1 cellular context compared by ENCODE assay signal in the genomic region with DNA sequence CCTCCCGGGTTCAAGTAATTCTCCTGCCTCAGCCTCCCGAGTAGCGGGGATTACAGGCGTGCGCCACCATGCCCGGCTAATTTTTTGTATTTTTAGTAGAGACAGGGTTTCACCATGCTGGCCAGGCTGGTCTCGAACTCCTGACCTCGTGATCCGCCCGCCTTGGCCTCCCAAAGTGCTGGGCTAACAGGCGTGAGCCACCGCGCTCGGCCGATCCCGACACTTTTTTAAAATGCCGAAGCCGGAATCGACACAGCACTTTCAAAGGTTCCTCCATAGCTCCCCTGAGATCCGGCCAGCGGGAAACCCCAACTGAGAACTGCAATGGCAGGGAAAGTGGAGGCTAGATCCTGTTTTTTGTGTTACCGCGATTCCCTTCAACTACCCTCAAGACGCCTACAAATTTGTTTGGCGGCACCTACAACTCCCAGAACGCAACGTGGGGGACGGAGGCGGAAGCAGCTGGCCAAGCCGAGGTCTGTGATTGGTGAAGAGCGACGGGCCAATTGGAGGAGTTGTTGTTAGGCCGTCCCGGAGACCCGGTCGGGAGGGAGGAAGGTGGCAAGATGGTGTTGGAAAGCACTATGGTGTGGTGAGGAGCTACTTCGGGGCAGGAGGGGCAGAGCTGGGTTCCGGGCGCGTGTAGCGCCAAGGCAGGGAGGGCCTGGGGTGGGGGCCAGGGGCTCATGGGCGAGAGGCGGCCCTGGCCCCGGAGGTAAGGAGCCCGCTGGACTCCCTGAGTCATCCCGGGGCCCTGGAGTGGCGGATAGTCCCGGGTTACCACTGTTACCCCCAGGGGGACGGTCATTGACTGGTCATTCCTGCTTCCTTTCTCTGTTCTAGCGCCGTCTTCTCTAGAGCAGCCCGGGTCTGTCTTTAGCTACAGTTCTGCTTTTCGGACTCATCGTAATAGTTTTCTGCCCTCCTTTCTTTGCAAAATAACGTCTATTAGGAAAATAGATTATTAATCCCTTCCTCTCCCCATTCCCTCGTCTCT.
TF ChIP-seq lines count a peak whose summit lies in the region.

A gene (plus strand): TSS at position 518 of the 997 bp plus-strand sequence. CDS start 49 bp downstream, at position 567.

TF ChIP-seq in HEK293, 187 proteins besides CTCF, POLR2A, EP300 and RAD21 (continued from another document and continues in another):
- no peak; the same call in none of the 2 replicates for TF ChIP-seq ZNF2 (tag by site-specific recombination; IDR thresholded peaks at IDR 0.05)
- TF ChIP-seq ZNF707 (tag by site-specific recombination; IDR thresholded peaks at IDR 0.05) = no peak
- peak; percentile 32; the same call in 1 of the 2 replicates for TF ChIP-seq WT1 (tag by site-specific recombination; IDR thresholded peaks at IDR 0.05)
- TF ChIP-seq KLF16 (tag by site-specific recombination; IDR thresholded peaks at IDR 0.05) = 0 out of 2 replicates have a peak, but pooled peaks have one; percentile 55
- peak; percentile 43; the same call in 1 of the 2 replicates for TF ChIP-seq YY1 (tag by site-specific recombination; IDR thresholded peaks at IDR 0.05)
- TF ChIP-seq ZNF37A (tag by site-specific recombination; IDR thresholded peaks at IDR 0.05) = no peak
- TF ChIP-seq, protein P1, sequence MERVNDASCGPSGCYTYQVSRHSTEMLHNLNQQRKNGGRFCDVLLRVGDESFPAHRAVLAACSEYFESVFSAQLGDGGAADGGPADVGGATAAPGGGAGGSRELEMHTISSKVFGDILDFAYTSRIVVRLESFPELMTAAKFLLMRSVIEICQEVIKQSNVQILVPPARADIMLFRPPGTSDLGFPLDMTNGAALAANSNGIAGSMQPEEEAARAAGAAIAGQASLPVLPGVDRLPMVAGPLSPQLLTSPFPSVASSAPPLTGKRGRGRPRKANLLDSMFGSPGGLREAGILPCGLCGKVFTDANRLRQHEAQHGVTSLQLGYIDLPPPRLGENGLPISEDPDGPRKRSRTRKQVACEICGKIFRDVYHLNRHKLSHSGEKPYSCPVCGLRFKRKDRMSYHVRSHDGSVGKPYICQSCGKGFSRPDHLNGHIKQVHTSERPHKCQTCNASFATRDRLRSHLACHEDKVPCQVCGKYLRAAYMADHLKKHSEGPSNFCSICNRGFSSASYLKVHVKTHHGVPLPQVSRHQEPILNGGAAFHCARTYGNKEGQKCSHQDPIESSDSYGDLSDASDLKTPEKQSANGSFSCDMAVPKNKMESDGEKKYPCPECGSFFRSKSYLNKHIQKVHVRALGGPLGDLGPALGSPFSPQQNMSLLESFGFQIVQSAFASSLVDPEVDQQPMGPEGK (tag by site-specific recombination; IDR thresholded peaks at IDR 0.05) = peak; percentile 80
- TF ChIP-seq ZNF561 (tag by site-specific recombination; IDR thresholded peaks at IDR 0.05; ENCODE audit: borderline replicate concordance) = peak; percentile 11; the same call in 1 of the 2 replicates
- no peak for TF ChIP-seq ZNF133 (tag by site-specific recombination; IDR thresholded peaks at IDR 0.05)
- TF ChIP-seq ZNF560 (tag by site-specific recombination; IDR thresholded peaks at IDR 0.05; ENCODE audit: borderline replicate concordance) = no peak
- peak; percentile 51; the same call in 1 of the 2 replicates for TF ChIP-seq SP7 (tag by site-specific recombination; IDR thresholded peaks at IDR 0.05)
- TF ChIP-seq, protein P2, sequence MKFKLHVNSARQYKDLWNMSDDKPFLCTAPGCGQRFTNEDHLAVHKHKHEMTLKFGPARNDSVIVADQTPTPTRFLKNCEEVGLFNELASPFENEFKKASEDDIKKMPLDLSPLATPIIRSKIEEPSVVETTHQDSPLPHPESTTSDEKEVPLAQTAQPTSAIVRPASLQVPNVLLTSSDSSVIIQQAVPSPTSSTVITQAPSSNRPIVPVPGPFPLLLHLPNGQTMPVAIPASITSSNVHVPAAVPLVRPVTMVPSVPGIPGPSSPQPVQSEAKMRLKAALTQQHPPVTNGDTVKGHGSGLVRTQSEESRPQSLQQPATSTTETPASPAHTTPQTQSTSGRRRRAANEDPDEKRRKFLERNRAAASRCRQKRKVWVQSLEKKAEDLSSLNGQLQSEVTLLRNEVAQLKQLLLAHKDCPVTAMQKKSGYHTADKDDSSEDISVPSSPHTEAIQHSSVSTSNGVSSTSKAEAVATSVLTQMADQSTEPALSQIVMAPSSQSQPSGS (tag by site-specific recombination; IDR thresholded peaks at IDR 0.05; ENCODE audit: low read depth) = no peak
- TF ChIP-seq YY2 (tag by site-specific recombination; IDR thresholded peaks at IDR 0.05) = peak; percentile 70
- TF ChIP-seq, protein P3, sequence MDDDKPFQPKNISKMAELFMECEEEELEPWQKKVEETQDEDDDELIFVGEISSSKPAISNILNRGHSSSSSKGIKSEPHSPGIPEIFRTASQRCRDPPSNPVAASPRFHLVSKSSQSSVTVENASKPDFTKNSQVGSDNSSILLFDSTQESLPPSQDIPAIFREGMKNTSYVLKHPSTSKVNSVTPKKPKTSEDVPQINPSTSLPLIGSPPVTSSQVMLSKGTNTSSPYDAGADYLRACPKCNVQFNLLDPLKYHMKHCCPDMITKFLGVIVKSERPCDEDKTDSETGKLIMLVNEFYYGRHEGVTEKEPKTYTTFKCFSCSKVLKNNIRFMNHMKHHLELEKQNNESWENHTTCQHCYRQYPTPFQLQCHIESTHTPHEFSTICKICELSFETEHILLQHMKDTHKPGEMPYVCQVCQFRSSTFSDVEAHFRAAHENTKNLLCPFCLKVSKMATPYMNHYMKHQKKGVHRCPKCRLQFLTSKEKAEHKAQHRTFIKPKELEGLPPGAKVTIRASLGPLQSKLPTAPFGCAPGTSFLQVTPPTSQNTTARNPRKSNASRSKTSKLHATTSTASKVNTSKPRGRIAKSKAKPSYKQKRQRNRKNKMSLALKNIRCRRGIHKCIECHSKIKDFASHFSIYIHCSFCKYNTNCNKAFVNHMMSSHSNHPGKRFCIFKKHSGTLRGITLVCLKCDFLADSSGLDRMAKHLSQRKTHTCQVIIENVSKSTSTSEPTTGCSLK (tag by site-specific recombination; IDR thresholded peaks at IDR 0.05) = no peak
- TF ChIP-seq, protein P4, sequence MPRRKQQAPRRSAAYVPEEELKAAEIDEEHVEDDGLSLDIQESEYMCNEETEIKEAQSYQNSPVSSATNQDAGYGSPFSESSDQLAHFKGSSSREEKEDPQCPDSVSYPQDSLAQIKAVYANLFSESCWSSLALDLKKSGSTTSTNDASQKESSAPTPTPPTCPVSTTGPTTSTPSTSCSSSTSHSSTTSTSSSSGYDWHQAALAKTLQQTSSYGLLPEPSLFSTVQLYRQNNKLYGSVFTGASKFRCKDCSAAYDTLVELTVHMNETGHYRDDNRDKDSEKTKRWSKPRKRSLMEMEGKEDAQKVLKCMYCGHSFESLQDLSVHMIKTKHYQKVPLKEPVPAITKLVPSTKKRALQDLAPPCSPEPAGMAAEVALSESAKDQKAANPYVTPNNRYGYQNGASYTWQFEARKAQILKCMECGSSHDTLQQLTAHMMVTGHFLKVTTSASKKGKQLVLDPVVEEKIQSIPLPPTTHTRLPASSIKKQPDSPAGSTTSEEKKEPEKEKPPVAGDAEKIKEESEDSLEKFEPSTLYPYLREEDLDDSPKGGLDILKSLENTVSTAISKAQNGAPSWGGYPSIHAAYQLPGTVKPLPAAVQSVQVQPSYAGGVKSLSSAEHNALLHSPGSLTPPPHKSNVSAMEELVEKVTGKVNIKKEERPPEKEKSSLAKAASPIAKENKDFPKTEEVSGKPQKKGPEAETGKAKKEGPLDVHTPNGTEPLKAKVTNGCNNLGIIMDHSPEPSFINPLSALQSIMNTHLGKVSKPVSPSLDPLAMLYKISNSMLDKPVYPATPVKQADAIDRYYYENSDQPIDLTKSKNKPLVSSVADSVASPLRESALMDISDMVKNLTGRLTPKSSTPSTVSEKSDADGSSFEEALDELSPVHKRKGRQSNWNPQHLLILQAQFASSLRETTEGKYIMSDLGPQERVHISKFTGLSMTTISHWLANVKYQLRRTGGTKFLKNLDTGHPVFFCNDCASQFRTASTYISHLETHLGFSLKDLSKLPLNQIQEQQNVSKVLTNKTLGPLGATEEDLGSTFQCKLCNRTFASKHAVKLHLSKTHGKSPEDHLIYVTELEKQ (tag by site-specific recombination; IDR thresholded peaks at IDR 0.05; ENCODE audit: borderline replicate concordance) = no peak
- no peak for TF ChIP-seq BCL11B (tag by site-specific recombination; IDR thresholded peaks at IDR 0.05; ENCODE audit: low read depth)
- no peak for TF ChIP-seq ZNF48 (tag by site-specific recombination; IDR thresholded peaks at IDR 0.05)
- TF ChIP-seq ZNF394 (tag by site-specific recombination; IDR thresholded peaks at IDR 0.05; ENCODE audit: borderline replicate concordance) = peak; percentile 50; the same call in 1 of the 2 replicates
- no peak for TF ChIP-seq ZNF221 (tag by site-specific recombination; IDR thresholded peaks at IDR 0.05; ENCODE audit: borderline replicate concordance)
- peak; percentile 74 for TF ChIP-seq ZXDB (tag by site-specific recombination; IDR thresholded peaks at IDR 0.05)
- TF ChIP-seq, protein P5, sequence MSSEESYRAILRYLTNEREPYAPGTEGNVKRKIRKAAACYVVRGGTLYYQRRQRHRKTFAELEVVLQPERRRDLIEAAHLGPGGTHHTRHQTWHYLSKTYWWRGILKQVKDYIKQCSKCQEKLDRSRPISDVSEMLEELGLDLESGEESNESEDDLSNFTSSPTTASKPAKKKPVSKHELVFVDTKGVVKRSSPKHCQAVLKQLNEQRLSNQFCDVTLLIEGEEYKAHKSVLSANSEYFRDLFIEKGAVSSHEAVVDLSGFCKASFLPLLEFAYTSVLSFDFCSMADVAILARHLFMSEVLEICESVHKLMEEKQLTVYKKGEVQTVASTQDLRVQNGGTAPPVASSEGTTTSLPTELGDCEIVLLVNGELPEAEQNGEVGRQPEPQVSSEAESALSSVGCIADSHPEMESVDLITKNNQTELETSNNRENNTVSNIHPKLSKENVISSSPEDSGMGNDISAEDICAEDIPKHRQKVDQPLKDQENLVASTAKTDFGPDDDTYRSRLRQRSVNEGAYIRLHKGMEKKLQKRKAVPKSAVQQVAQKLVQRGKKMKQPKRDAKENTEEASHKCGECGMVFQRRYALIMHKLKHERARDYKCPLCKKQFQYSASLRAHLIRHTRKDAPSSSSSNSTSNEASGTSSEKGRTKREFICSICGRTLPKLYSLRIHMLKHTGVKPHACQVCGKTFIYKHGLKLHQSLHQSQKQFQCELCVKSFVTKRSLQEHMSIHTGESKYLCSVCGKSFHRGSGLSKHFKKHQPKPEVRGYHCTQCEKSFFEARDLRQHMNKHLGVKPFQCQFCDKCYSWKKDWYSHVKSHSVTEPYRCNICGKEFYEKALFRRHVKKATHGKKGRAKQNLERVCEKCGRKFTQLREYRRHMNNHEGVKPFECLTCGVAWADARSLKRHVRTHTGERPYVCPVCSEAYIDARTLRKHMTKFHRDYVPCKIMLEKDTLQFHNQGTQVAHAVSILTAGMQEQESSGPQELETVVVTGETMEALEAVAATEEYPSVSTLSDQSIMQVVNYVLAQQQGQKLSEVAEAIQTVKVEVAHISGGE (tag by site-specific recombination; conservative IDR thresholded peaks at IDR 0.05; ENCODE audit: low read depth) = peak; percentile 60
- TF ChIP-seq GLIS1 (tag by site-specific recombination; IDR thresholded peaks at IDR 0.05) = peak; percentile 65
- TF ChIP-seq, protein P6, sequence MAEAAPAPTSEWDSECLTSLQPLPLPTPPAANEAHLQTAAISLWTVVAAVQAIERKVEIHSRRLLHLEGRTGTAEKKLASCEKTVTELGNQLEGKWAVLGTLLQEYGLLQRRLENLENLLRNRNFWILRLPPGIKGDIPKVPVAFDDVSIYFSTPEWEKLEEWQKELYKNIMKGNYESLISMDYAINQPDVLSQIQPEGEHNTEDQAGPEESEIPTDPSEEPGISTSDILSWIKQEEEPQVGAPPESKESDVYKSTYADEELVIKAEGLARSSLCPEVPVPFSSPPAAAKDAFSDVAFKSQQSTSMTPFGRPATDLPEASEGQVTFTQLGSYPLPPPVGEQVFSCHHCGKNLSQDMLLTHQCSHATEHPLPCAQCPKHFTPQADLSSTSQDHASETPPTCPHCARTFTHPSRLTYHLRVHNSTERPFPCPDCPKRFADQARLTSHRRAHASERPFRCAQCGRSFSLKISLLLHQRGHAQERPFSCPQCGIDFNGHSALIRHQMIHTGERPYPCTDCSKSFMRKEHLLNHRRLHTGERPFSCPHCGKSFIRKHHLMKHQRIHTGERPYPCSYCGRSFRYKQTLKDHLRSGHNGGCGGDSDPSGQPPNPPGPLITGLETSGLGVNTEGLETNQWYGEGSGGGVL (tag by site-specific recombination; IDR thresholded peaks at IDR 0.05) = no peak
- TF ChIP-seq ZNF501 (tag by site-specific recombination; IDR thresholded peaks at IDR 0.05) = peak; percentile 81; the same call in 1 of the 2 replicates
- TF ChIP-seq, protein P7, sequence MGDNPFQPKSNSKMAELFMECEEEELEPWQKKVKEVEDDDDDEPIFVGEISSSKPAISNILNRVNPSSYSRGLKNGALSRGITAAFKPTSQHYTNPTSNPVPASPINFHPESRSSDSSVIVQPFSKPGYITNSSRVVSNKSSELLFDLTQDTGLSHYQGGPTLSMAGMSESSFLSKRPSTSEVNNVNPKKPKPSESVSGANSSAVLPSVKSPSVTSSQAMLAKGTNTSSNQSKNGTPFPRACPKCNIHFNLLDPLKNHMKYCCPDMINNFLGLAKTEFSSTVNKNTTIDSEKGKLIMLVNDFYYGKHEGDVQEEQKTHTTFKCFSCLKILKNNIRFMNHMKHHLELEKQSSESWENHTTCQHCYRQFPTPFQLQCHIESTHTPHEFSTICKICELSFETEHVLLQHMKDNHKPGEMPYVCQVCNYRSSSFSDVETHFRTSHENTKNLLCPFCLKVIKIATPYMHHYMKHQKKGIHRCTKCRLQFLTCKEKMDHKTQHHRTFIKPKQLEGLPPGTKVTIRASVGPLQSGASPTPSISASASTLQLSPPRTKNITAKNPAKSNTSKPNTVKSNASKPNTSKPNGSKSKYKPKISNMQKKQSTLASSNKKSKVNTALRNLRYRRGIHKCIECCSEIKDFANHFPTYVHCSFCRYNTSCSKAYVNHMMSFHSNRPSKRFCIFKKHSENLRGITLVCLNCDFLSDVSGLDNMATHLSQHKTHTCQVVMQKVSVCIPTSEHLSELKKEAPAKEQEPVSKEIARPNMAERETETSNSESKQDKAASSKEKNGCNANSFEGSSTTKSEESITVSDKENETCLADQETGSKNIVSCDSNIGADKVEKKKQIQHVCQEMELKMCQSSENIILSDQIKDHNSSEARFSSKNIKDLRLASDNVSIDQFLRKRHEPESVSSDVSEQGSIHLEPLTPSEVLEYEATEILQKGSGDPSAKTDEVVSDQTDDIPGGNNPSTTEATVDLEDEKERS (tag by site-specific recombination; IDR thresholded peaks at IDR 0.05) = peak; percentile 79; the same call in 1 of the 2 replicates
- TF ChIP-seq TRIM28 (IDR thresholded peaks at IDR 0.05; ENCODE audit: borderline replicate concordance, low read length) = no peak
- TF ChIP-seq, protein P8, sequence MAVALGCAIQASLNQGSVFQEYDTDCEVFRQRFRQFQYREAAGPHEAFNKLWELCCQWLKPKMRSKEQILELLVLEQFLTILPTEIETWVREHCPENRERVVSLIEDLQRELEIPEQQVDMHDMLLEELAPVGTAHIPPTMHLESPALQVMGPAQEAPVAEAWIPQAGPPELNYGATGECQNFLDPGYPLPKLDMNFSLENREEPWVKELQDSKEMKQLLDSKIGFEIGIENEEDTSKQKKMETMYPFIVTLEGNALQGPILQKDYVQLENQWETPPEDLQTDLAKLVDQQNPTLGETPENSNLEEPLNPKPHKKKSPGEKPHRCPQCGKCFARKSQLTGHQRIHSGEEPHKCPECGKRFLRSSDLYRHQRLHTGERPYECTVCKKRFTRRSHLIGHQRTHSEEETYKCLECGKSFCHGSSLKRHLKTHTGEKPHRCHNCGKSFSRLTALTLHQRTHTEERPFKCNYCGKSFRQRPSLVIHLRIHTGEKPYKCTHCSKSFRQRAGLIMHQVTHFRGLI (tag by site-specific recombination; IDR thresholded peaks at IDR 0.05) = no peak
- no peak for TF ChIP-seq FEZF1 (tag by site-specific recombination; IDR thresholded peaks at IDR 0.05)
